ENCODE assay signal across 1 cellular context in genomic region chr10:22610595-22610994, GRCh38.
TF ChIP-seq lines count a peak whose summit lies in the region.

No MANE protein-coding gene starts in this region.

TF ChIP-seq in GM12878, 131 proteins besides CTCF, POLR2A, EP300 and RAD21:
- TF ChIP-seq, protein P1, sequence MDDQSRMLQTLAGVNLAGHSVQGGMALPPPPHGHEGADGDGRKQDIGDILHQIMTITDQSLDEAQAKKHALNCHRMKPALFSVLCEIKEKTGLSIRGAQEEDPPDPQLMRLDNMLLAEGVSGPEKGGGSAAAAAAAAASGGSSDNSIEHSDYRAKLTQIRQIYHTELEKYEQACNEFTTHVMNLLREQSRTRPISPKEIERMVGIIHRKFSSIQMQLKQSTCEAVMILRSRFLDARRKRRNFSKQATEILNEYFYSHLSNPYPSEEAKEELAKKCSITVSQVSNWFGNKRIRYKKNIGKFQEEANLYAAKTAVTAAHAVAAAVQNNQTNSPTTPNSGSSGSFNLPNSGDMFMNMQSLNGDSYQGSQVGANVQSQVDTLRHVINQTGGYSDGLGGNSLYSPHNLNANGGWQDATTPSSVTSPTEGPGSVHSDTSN (IDR thresholded peaks at IDR 0.05; ENCODE audit: insufficient replicate concordance, low read depth, low read length) = no peak
- TF ChIP-seq POLR2AphosphoS5 (IDR thresholded peaks at IDR 0.05; ENCODE audit: low read length) = no peak
- TF ChIP-seq NKRF (conservative IDR thresholded peaks at IDR 0.05) = no peak
- no peak for TF ChIP-seq PRDM15 (CRISPR knock-in tag; IDR thresholded peaks at IDR 0.05)
- no peak for TF ChIP-seq ZNF217 (IDR thresholded peaks at IDR 0.05)
- TF ChIP-seq BMI1 (IDR thresholded peaks at IDR 0.05; ENCODE audit: borderline replicate concordance) = no peak
- TF ChIP-seq, protein P2, sequence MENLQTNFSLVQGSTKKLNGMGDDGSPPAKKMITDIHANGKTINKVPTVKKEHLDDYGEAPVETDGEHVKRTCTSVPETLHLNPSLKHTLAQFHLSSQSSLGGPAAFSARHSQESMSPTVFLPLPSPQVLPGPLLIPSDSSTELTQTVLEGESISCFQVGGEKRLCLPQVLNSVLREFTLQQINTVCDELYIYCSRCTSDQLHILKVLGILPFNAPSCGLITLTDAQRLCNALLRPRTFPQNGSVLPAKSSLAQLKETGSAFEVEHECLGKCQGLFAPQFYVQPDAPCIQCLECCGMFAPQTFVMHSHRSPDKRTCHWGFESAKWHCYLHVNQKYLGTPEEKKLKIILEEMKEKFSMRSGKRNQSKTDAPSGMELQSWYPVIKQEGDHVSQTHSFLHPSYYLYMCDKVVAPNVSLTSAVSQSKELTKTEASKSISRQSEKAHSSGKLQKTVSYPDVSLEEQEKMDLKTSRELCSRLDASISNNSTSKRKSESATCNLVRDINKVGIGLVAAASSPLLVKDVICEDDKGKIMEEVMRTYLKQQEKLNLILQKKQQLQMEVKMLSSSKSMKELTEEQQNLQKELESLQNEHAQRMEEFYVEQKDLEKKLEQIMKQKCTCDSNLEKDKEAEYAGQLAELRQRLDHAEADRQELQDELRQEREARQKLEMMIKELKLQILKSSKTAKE (IDR thresholded peaks at IDR 0.05; ENCODE audit: low read depth, poor library complexity, severe bottlenecking) = no peak
- TF ChIP-seq ATF7 (IDR thresholded peaks at IDR 0.05; ENCODE audit: low read depth) = no peak
- TF ChIP-seq SRF (IDR thresholded peaks at IDR 0.05; ENCODE audit: low read depth in 2 of 2, low read length in 2 of 2) = no peak
- no peak for TF ChIP-seq KAT2A (conservative IDR thresholded peaks at IDR 0.05; ENCODE audit: control insufficient read depth, low read depth, low read length)
- no peak for TF ChIP-seq JUND (IDR thresholded peaks at IDR 0.05; ENCODE audit: low read depth, low read length)
- TF ChIP-seq, protein P3, sequence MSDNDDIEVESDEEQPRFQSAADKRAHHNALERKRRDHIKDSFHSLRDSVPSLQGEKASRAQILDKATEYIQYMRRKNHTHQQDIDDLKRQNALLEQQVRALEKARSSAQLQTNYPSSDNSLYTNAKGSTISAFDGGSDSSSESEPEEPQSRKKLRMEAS (IDR thresholded peaks at IDR 0.05; ENCODE audit: low read depth, low read length) = no peak
- no peak for TF ChIP-seq IRF5 (IDR thresholded peaks at IDR 0.05; ENCODE audit: borderline replicate concordance)
- TF ChIP-seq DPF2 (IDR thresholded peaks at IDR 0.05) = no peak
- no peak for TF ChIP-seq STAT1 (conservative IDR thresholded peaks at IDR 0.05)
- TF ChIP-seq, protein P4, sequence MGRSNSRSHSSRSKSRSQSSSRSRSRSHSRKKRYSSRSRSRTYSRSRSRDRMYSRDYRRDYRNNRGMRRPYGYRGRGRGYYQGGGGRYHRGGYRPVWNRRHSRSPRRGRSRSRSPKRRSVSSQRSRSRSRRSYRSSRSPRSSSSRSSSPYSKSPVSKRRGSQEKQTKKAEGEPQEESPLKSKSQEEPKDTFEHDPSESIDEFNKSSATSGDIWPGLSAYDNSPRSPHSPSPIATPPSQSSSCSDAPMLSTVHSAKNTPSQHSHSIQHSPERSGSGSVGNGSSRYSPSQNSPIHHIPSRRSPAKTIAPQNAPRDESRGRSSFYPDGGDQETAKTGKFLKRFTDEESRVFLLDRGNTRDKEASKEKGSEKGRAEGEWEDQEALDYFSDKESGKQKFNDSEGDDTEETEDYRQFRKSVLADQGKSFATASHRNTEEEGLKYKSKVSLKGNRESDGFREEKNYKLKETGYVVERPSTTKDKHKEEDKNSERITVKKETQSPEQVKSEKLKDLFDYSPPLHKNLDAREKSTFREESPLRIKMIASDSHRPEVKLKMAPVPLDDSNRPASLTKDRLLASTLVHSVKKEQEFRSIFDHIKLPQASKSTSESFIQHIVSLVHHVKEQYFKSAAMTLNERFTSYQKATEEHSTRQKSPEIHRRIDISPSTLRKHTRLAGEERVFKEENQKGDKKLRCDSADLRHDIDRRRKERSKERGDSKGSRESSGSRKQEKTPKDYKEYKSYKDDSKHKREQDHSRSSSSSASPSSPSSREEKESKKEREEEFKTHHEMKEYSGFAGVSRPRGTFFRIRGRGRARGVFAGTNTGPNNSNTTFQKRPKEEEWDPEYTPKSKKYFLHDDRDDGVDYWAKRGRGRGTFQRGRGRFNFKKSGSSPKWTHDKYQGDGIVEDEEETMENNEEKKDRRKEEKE (IDR thresholded peaks at IDR 0.05) = no peak
TF ChIP-seq in GM12878: peak in this region for 0.
